In genomic region chr13:62879071-62879470, GRCh38 we compare ENCODE assay signal across 22 cellular contexts.
DNase-seq lines count a peak whose midpoint lies in the region; ATAC-seq and FAIRE-seq lines count a peak whose summit lies in the region.
"Had no signal": no experiment of that assay in that cellular context is flagged by ENCODE, and none has a peak within 500 bp of the region (broad histone marks: within the 10 kb centered on the region; RNA-seq: fewer than 3 reads in every experiment).

No MANE protein-coding gene starts in this region.

- peak overlapping the region; percentile 54 for H3K9ac ChIP-seq in adipocyte (ENCODE audit: low read length)

- DNase-seq in A172 (ENCODE audit: low spot score) (peak; percentile 64), GM04504 (ENCODE audit: low read depth) (peak; percentile 22), adipocyte (ENCODE audit: low read depth) (peak; percentile 82), fibroblast of peridontal ligament (ENCODE audit: extremely low read depth) (peak; percentile 63), small intestine (no peak), dermis blood vessel endothelial cell (no peak)
- no peak for DNase-seq in stimulated activated CD4-positive, alpha-beta T cell treated with anti-CD3 and anti-CD28 coated beads, Interleukin-4, amount 100 ng/mL, for 4 hours
- DNase-seq: activated CD4-positive, alpha-beta T cell treated with anti-CD3 and anti-CD28 coated beads for 48 hours; activated CD8-positive, alpha-beta memory T cell treated with anti-CD3 and anti-CD28 coated beads, Interleukin-2, amount 50 U/mL, for 4 hours; activated gamma-delta T cell treated with Interleukin-2 at 50 U/mL for 16 hours; CD8-positive, alpha-beta memory T cell; NCI-H1105 treated with DMSO at 0.1 percent for 48 hours; NCI-H2171; NCI-H774; nephron progenitor cell; stimulated activated naive CD8-positive, alpha-beta T cell treated with anti-CD3 and anti-CD28 coated beads, Interleukin-15, amount 100 ng/mL, for 72 hours had no signal

- H3K27me3 ChIP-seq in adipocyte (replicated peaks; ENCODE audit: control insufficient read depth, insufficient read depth, low read length) (no peaks in the 10 kb centered on the region), small intestine (ENCODE audit: control insufficient read depth in 2 of 2, insufficient read depth in 2 of 2, low read length in 2 of 2) (no peaks in the 10 kb centered on the region)
- H3K27me3 ChIP-seq: ascending aorta, hepatocyte had no signal

- H3K4me1 ChIP-seq in adipocyte (ENCODE audit: control insufficient read depth, insufficient read depth, low read length) (peaks cover 18% of the 10 kb centered on the region), small intestine (ENCODE audit: control insufficient read depth in 2 of 2, insufficient read depth in 1 of 2, low read depth in 1 of 2, low read length in 1 of 2) (no peaks in the 10 kb centered on the region)
- H3K4me1 ChIP-seq: A549, ascending aorta had no signal

- ATAC-seq in GM18867 (IDR thresholded peaks at IDR 0.05; ENCODE audit: unreplicated experiment), result no peak
- ATAC-seq: A549; GM23338; stimulated activated naive CD8-positive, alpha-beta T cell treated with anti-CD3 and anti-CD28 coated beads, Interleukin-15, amount 100 ng/mL, for 72 hours had no signal

- FAIRE-seq in small intestine (lab: Jason Lieb, UNC), result no peak
- FAIRE-seq: A549, keratinocyte had no signal

- H3K27ac ChIP-seq in small intestine (ENCODE audit: low read depth in 1 of 2, low read length in 1 of 2), result no peak overlapping the region
- H3K27ac ChIP-seq: A549, ascending aorta, hepatocyte had no signal

- H3K36me3 ChIP-seq in adipocyte (ENCODE audit: control insufficient read depth, insufficient read depth, low read length, severe bottlenecking), result no peaks in the 10 kb centered on the region
- no peaks in the 10 kb centered on the region for H3K36me3 ChIP-seq in small intestine (ENCODE audit: control insufficient read depth in 2 of 2, insufficient read depth in 2 of 2, low read length in 2 of 2)
- H3K36me3 ChIP-seq: ascending aorta had no signal

- H3K4me3 ChIP-seq in adipocyte (ENCODE audit: low read length) (no peak overlapping the region), small intestine (ENCODE audit: low read depth in 1 of 2, low read length in 2 of 2) (no peak overlapping the region)
- H3K4me3 ChIP-seq: A549, ascending aorta, GM23338, hepatocyte had no signal

- H3K9me3 ChIP-seq in adipocyte (ENCODE audit: control insufficient read depth, low read length), result no peaks in the 10 kb centered on the region
- H3K9me3 ChIP-seq in small intestine (ENCODE audit: control insufficient read depth, low read depth), result no peaks in the 10 kb centered on the region
- H3K9me3 ChIP-seq: A549, ascending aorta had no signal

Comparison
In these comparisons a context has a peak if more than half of its experiments do, and no peak if none do; other contexts are left out.
1. DNase-seq: peak in A172 (single experiment), GM04504 (single experiment), adipocyte (single experiment) and fibroblast of peridontal ligament (single experiment); none in small intestine (single experiment), stimulated activated CD4-positive, alpha-beta T cell treated with anti-CD3 and anti-CD28 coated beads, Interleukin-4, amount 100 ng/mL, for 4 hours (0 of 2) and dermis blood vessel endothelial cell (single experiment).